Comparison of ENCODE assay signal across 1 cellular context in genomic region chr9:93022721-93023520, GRCh38.
TF ChIP-seq lines count a peak whose summit lies in the region.

No MANE protein-coding gene starts in this region.

TF ChIP-seq in GM12878, 131 proteins besides CTCF, POLR2A, EP300 and RAD21:
- TF ChIP-seq IKZF1 (conservative IDR thresholded peaks at IDR 0.05) (no peak), NR2C1 (IDR thresholded peaks at IDR 0.05) (no peak), POLR2AphosphoS2 (IDR thresholded peaks at IDR 0.05; ENCODE audit: low read depth, low read length) (no peak), HCFC1 (IDR thresholded peaks at IDR 0.05; ENCODE audit: low read length) (no peak), SMARCA5 (IDR thresholded peaks at IDR 0.05) (no peak), ZZZ3 (IDR thresholded peaks at IDR 0.05; ENCODE audit: control insufficient read depth, insufficient read length, low read depth) (no peak), ESRRA (IDR thresholded peaks at IDR 0.05; ENCODE audit: low read length) (no peak), ZNF622 (IDR thresholded peaks at IDR 0.05) (no peak), SMAD1 (IDR thresholded peaks at IDR 0.05; ENCODE audit: low read depth, partially characterized antibody) (no peak), PKNOX1 (IDR thresholded peaks at IDR 0.05) (no peak), TAF1 (IDR thresholded peaks at IDR 0.05; ENCODE audit: borderline replicate concordance, low read depth, low read length) (no peak)
- TF ChIP-seq, protein P1, sequence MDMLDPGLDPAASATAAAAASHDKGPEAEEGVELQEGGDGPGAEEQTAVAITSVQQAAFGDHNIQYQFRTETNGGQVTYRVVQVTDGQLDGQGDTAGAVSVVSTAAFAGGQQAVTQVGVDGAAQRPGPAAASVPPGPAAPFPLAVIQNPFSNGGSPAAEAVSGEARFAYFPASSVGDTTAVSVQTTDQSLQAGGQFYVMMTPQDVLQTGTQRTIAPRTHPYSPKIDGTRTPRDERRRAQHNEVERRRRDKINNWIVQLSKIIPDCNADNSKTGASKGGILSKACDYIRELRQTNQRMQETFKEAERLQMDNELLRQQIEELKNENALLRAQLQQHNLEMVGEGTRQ (IDR thresholded peaks at IDR 0.05; ENCODE audit: borderline replicate concordance, low read depth, low read length), result no peak
- TF ChIP-seq, protein P2, sequence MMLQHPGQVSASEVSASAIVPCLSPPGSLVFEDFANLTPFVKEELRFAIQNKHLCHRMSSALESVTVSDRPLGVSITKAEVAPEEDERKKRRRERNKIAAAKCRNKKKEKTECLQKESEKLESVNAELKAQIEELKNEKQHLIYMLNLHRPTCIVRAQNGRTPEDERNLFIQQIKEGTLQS (IDR thresholded peaks at IDR 0.05; ENCODE audit: borderline replicate concordance, extremely low read depth, low read depth, low read length), result no peak
TF ChIP-seq in GM12878: peak in this region for 0.
